ENCODE assay signal across 13 cellular contexts in genomic region chrX:72943033-72943818, GRCh38. TPM values are rescaled to one million over a fixed set of nuclear protein-coding genes. Genes with fewer than 3 reads are reported as not detected.
DNase-seq lines count a peak whose midpoint lies in the region; ATAC-seq lines count a peak whose summit lies in the region.
"Not testable (repeated sequence)": the region's sequence is repeated elsewhere in the genome, so short reads cannot be mapped to it uniquely, and the experiment has no call there.
"Had no signal": no experiment of that assay in that cellular context is flagged by ENCODE, and none has a peak within 500 bp of the region (broad histone marks: within the 10 kb centered on the region; RNA-seq: fewer than 3 reads in every experiment).

No MANE protein-coding gene starts in this region.

- H3K27ac Mint-ChIP-seq in activated CD8-positive, alpha-beta memory T cell treated with anti-CD3 and anti-CD28 coated beads, Interleukin-2, amount 10 ng/mL, durations not matched to agents 7 days and 5 days; stimulated activated naive CD8-positive, alpha-beta T cell treated with anti-CD3 and anti-CD28 coated beads, Interleukin-15, amount 100 ng/mL, for 72 hours: not testable (repeated sequence)

- H3K9me3 Mint-ChIP-seq in activated CD8-positive, alpha-beta memory T cell treated with anti-CD3 and anti-CD28 coated beads, Interleukin-2, amount 10 ng/mL, durations not matched to agents 7 days and 5 days (ENCODE audit: low read depth); stimulated activated naive CD8-positive, alpha-beta T cell treated with anti-CD3 and anti-CD28 coated beads, Interleukin-15, amount 100 ng/mL, for 72 hours: not testable (repeated sequence)

- H3K27me3 Mint-ChIP-seq in activated CD8-positive, alpha-beta memory T cell treated with anti-CD3 and anti-CD28 coated beads, Interleukin-2, amount 10 ng/mL, durations not matched to agents 7 days and 5 days; stimulated activated naive CD8-positive, alpha-beta T cell treated with anti-CD3 and anti-CD28 coated beads, Interleukin-15, amount 100 ng/mL, for 72 hours: not testable (repeated sequence)

- not testable (repeated sequence) for H3K4me3 Mint-ChIP-seq in activated CD8-positive, alpha-beta memory T cell treated with anti-CD3 and anti-CD28 coated beads, Interleukin-2, amount 10 ng/mL, durations not matched to agents 7 days and 5 days; stimulated activated naive CD8-positive, alpha-beta T cell treated with anti-CD3 and anti-CD28 coated beads, Interleukin-15, amount 100 ng/mL, for 72 hours

- peak; percentile 80 for ATAC-seq in GM18858 (IDR thresholded peaks at IDR 0.05; ENCODE audit: unreplicated experiment)
- peak; percentile 78 for ATAC-seq in GM19452 (IDR thresholded peaks at IDR 0.05; ENCODE audit: unreplicated experiment)
- ATAC-seq in GM21825 (IDR thresholded peaks at IDR 0.05; ENCODE audit: unreplicated experiment) = peak; percentile 67
- peak; percentile 75 for ATAC-seq in HG02981 (IDR thresholded peaks at IDR 0.05; ENCODE audit: unreplicated experiment)
- peak; percentile 61 for ATAC-seq in HG03457 (IDR thresholded peaks at IDR 0.05; ENCODE audit: unreplicated experiment)
- peak; percentile 79 for ATAC-seq in activated CD8-positive, alpha-beta memory T cell treated with anti-CD3 and anti-CD28 coated beads, Interleukin-2, amount 10 ng/mL, durations not matched to agents 7 days and 5 days
- peak; percentile 81 for ATAC-seq in left colon
- peak; percentile 85 for ATAC-seq in stimulated activated naive CD8-positive, alpha-beta T cell treated with anti-CD3 and anti-CD28 coated beads, Interleukin-15, amount 100 ng/mL, for 72 hours

- H3K4me1 Mint-ChIP-seq in activated CD8-positive, alpha-beta memory T cell treated with anti-CD3 and anti-CD28 coated beads, Interleukin-2, amount 10 ng/mL, durations not matched to agents 7 days and 5 days; stimulated activated naive CD8-positive, alpha-beta T cell treated with anti-CD3 and anti-CD28 coated beads, Interleukin-15, amount 100 ng/mL, for 72 hours: not testable (repeated sequence)

- not testable (repeated sequence) for DNase-seq in activated CD8-positive, alpha-beta memory T cell treated with anti-CD3 and anti-CD28 coated beads, Interleukin-2, amount 10 ng/mL, durations not matched to agents 7 days and 5 days; left colon; stimulated activated naive CD8-positive, alpha-beta T cell treated with anti-CD3 and anti-CD28 coated beads, Interleukin-15, amount 100 ng/mL, for 72 hours

- intact Hi-C loops in left colon (cut with DNase I, micrococcal nuclease) = not testable (repeated sequence)

- H3K36me3 Mint-ChIP-seq in activated CD8-positive, alpha-beta memory T cell treated with anti-CD3 and anti-CD28 coated beads, Interleukin-2, amount 10 ng/mL, durations not matched to agents 7 days and 5 days = not testable (repeated sequence)

- CTCF ChIA-PET in activated CD8-positive, alpha-beta memory T cell treated with anti-CD3 and anti-CD28 coated beads, Interleukin-2, amount 10 ng/mL, durations not matched to agents 7 days and 5 days (lab: Charles Lee) = not testable (repeated sequence)

RNA-seq across cellular contexts. Expression of gene DMRTC1, which starts 0.4 kb away (rescaled TPM):
- total RNA-seq in activated CD8-positive, alpha-beta memory T cell treated with anti-CD3 and anti-CD28 coated beads, Interleukin-2, amount 10 ng/mL, durations not matched to agents 7 days and 5 days = not detected
- under 1 TPM in 1 of 2 donors, not detected in 1; 0.40 TPM for total RNA-seq in left colon
- total RNA-seq: activated naive CD8-positive, alpha-beta T cell treated with anti-CD3 and anti-CD28 coated beads for 36 hours; frontal cortex; G401; LHCN-M2; right atrium auricular region had no signal

RNA-seq across cellular contexts. Expression of gene FAM236A, which starts 5.2 kb away (rescaled TPM):
- total RNA-seq in activated CD8-positive, alpha-beta memory T cell treated with anti-CD3 and anti-CD28 coated beads, Interleukin-2, amount 10 ng/mL, durations not matched to agents 7 days and 5 days = not detected
- not detected for total RNA-seq in left colon
- total RNA-seq: activated naive CD8-positive, alpha-beta T cell treated with anti-CD3 and anti-CD28 coated beads for 36 hours; frontal cortex; G401; LHCN-M2; right atrium auricular region had no signal

RNA-seq across cellular contexts. Expression of gene FAM236C, which starts 30.8 kb away (rescaled TPM):
- not detected for total RNA-seq in activated CD8-positive, alpha-beta memory T cell treated with anti-CD3 and anti-CD28 coated beads, Interleukin-2, amount 10 ng/mL, durations not matched to agents 7 days and 5 days
- total RNA-seq in left colon = not detected
- total RNA-seq: activated naive CD8-positive, alpha-beta T cell treated with anti-CD3 and anti-CD28 coated beads for 36 hours; frontal cortex; G401; LHCN-M2; right atrium auricular region had no signal

RNA-seq across cellular contexts. Expression of gene PABPC1L2B, which starts 59.5 kb away (rescaled TPM):
- total RNA-seq in activated CD8-positive, alpha-beta memory T cell treated with anti-CD3 and anti-CD28 coated beads, Interleukin-2, amount 10 ng/mL, durations not matched to agents 7 days and 5 days = not detected
- not detected for total RNA-seq in left colon
- total RNA-seq: activated naive CD8-positive, alpha-beta T cell treated with anti-CD3 and anti-CD28 coated beads for 36 hours; frontal cortex; G401; LHCN-M2; right atrium auricular region had no signal
